ENCODE assay signal across 8 cellular contexts in the genomic region with DNA sequence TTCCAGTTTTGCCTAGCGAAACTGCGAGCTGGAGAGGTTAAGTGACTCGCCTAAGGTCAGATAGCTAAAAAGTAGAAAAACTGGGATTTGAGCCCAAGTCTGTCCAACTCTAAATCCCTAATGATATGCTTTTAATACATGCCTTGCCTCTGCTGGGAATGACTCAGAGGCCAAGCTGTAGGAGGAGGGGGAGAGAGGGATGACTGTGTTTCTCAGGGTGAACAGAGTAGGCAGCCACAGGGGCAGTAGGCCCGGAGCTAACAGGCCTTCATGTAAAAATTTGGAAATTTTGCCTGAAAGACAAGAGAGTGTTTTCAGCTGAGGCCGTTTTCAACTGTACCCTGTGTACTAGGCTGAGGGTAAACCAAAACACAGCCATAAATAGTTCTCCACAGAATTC.
DNase-seq lines count a peak whose midpoint lies in the region; ATAC-seq and TF ChIP-seq lines count a peak whose summit lies in the region.

No MANE protein-coding gene starts in this region.

- in situ Hi-C loops in GM23248 (cut with MboI) (no loop called here), astrocyte of the cerebellum (cut with HindIII; ENCODE audit: low sequenced_read_pairs) (no loop called here), gastrocnemius medialis (cut with MboI; ENCODE audit: low sequenced_read_pairs in 4 of 4) (no loop called here), GM13977 (cut with MboI; ENCODE audit: low pct_unique_long_range_greater_than_20kb, low sequenced_read_pairs, unreplicated experiment) (loop anchor here (10.0 kb wide), 1 partner anchor 962 kb away; no protein-coding TSS in a partner anchor)

- WGBS in GM23248 (ENCODE audit: low coverage in 1 of 2, low lambda C conversion rate in 2 of 2, missing lambda C conversion rate in 2 of 2), 2 experiments = 0 to 1% methylated on average over 5 of the region's 5 CpGs

- H4K20me1 ChIP-seq in GM23248 (ENCODE audit: insufficient read depth) = no peaks in the 10 kb centered on the region

- H3K4me3 ChIP-seq in GM23248 (no peak overlapping the region), astrocyte of the cerebellum (ENCODE audit: low read depth, low read length) (no peak overlapping the region), right atrium auricular region (no peak overlapping the region), gastrocnemius medialis (no peak overlapping the region)

- peak overlapping the region; percentile 72 for H3K9ac ChIP-seq in GM23248

- H3K27ac ChIP-seq in GM23248 = peak overlapping the region; percentile 77
- H3K27ac ChIP-seq in right atrium auricular region = peak overlapping the region; percentile 67 to 75
- H3K27ac ChIP-seq in gastrocnemius medialis = peak overlapping the region; percentile 69 to 78 (median 75)

- H3K79me2 ChIP-seq in GM23248 (ENCODE audit: insufficient read depth) = no peaks in the 10 kb centered on the region

- ATAC-seq in gastrocnemius medialis = peak; percentile 65 to 67

- no peak for TF ChIP-seq POLR2A in gastrocnemius medialis (IDR thresholded peaks at IDR 0.05)

- H3K27me3 ChIP-seq in GM23248 (replicated peaks; ENCODE audit: insufficient read depth) (no peaks in the 10 kb centered on the region), right atrium auricular region (no peaks in the 10 kb centered on the region), gastrocnemius medialis (no peaks in the 10 kb centered on the region)

- DNase-seq in GM23248 = peak; percentile 94
- peak; percentile 88 for DNase-seq in astrocyte of the cerebellum (ENCODE audit: low read depth)
- DNase-seq in right atrium auricular region (ENCODE audit: low spot score) = peak; percentile 73
- DNase-seq in gastrocnemius medialis = peak in 1 of 2 donors; percentile 63
- DNase-seq in germinal center (ENCODE audit: low spot score) = no peak
- DNase-seq in GM13977 (ENCODE audit: low spot score) = no peak
- DNase-seq in stimulated activated naive CD4-positive, alpha-beta T cell treated with Interleukin-2 at 50 U/mL for 16 hours (lab: John Stamatoyannopoulos, UW) = no peak
- DNase-seq in retina = no peak

- no peak for TF ChIP-seq CTCF in astrocyte of the cerebellum (IDR thresholded peaks at IDR 0.05; ENCODE audit: low read depth, low read length, missing control alignments)
- TF ChIP-seq CTCF in right atrium auricular region (IDR thresholded peaks at IDR 0.05) = no peak
- no peak for TF ChIP-seq CTCF in gastrocnemius medialis (IDR thresholded peaks at IDR 0.05 in 4 of 5, conservative IDR thresholded peaks at IDR 0.05 in 1 of 5)
- no peak for TF ChIP-seq CTCF in GM13977 (IDR thresholded peaks at IDR 0.05; ENCODE audit: extremely low read depth, insufficient read depth, missing control alignments)

- H3F3A ChIP-seq in GM23248 (ENCODE audit: insufficient read depth) = peaks cover 38% of the 10 kb centered on the region

- H3K9me2 ChIP-seq in GM23248 (ENCODE audit: insufficient read depth) = no peaks in the 10 kb centered on the region

- no peaks in the 10 kb centered on the region for H3K9me3 ChIP-seq in GM23248 (ENCODE audit: low read depth)
- H3K9me3 ChIP-seq in right atrium auricular region = no peaks in the 10 kb centered on the region
- H3K9me3 ChIP-seq in gastrocnemius medialis = no peaks in the 10 kb centered on the region

- H3K36me3 ChIP-seq in GM23248 (ENCODE audit: low read depth) (no peaks in the 10 kb centered on the region), right atrium auricular region (no peaks in the 10 kb centered on the region), gastrocnemius medialis (no peaks in the 10 kb centered on the region)

- H3K4me2 ChIP-seq in GM23248 (ENCODE audit: unreplicated experiment) = peak overlapping the region; percentile 47

- H3K4me1 ChIP-seq in GM23248 (ENCODE audit: insufficient read depth) (peaks cover 48% of the 10 kb centered on the region), right atrium auricular region (peaks cover 0 to 56% of the 10 kb centered on the region in 2 donors), gastrocnemius medialis (peaks cover 61 to 68% of the 10 kb centered on the region in 2 donors)

- H2AFZ ChIP-seq in GM23248 = peak overlapping the region; percentile 75

- intact Hi-C loops in gastrocnemius medialis (cut with DNase I; ENCODE audit: low total_unique reads) = no loop called here

Comparison
In these comparisons a context has a peak if more than half of its experiments do, and no peak if none do; other contexts are left out.
1. DNase-seq: peak in GM23248 (single experiment), astrocyte of the cerebellum (single experiment) and right atrium auricular region (single experiment); none in germinal center (single experiment), GM13977 (single experiment), stimulated activated naive CD4-positive, alpha-beta T cell treated with Interleukin-2 at 50 U/mL for 16 hours (single experiment) and retina (single experiment).
2. Peak in every context shown above with its lines, with median percentiles within 50 percentile points of each other: H3K27ac ChIP-seq.